ENCODE assay signal across 8 cellular contexts in genomic region chr11:58618215-58618614, GRCh38. TPM values are rescaled to one million over a fixed set of nuclear protein-coding genes. Genes with fewer than 3 reads are reported as not detected.
DNase-seq lines count a peak whose midpoint lies in the region; ATAC-seq and TF ChIP-seq lines count a peak whose summit lies in the region.
"Had no signal": no experiment of that assay in that cellular context is flagged by ENCODE, and none has a peak within 500 bp of the region (broad histone marks: within the 10 kb centered on the region; RNA-seq: fewer than 3 reads in every experiment).

No MANE protein-coding gene starts in this region.

- TF ChIP-seq CTCF in GM10248 (IDR thresholded peaks at IDR 0.05; ENCODE audit: control extremely low read depth, extremely low read depth, low read depth, missing control alignments) (peak; percentile 46), MM.1S (IDR thresholded peaks at IDR 0.05; ENCODE audit: low read length) (peak; percentile 17; the same call in 1 of the 2 replicates), dorsolateral prefrontal cortex (IDR thresholded peaks at IDR 0.05 in 54 of 56, conservative IDR thresholded peaks at IDR 0.05 in 2 of 56; ENCODE audit: low read depth in 1 of 56, partially characterized antibody in 56 of 56) (peak in 29 of 56 donors; percentile 7 to 57 (median 29)), osteoblast (IDR thresholded peaks at IDR 0.05; ENCODE audit: extremely low read depth, low read depth, low read length) (peak; percentile 17)

- H3K4me1 ChIP-seq in MM.1S (ENCODE audit: low read length) (peaks cover 32% of the 10 kb centered on the region), osteoblast (ENCODE audit: insufficient read depth, low read length) (peaks cover 38% of the 10 kb centered on the region)

- intact Hi-C loops in dorsolateral prefrontal cortex (cut with DNase I) = loop anchor here in 1 of 2 donors (5.0 kb wide), 1 partner anchor 41 kb away; the partner anchor contains the start of genes LPXN and ZFP91

- ATAC-seq in HG03280 (IDR thresholded peaks at IDR 0.05; ENCODE audit: unreplicated experiment) = no peak
- ATAC-seq in HG03159 (IDR thresholded peaks at IDR 0.05; ENCODE audit: unreplicated experiment) = no peak

- CTCF ChIA-PET in GM10248 (lab: Yijun Ruan, JAX) = interaction anchor here (0.6 to 2.3 kb wide), 11 partner anchors 8 to 65 kb away, joined by 3 to 10 read pairs (median 4); partner anchors contain the start of gene LPXN

- no peak overlapping the region for H3K9ac ChIP-seq in MM.1S (ENCODE audit: low read length)

- H3K9me2 ChIP-seq in MM.1S (replicated peaks; ENCODE audit: insufficient read depth, low read length) = no peaks in the 10 kb centered on the region

- H3K27me3 ChIP-seq in MM.1S (replicated peaks; ENCODE audit: insufficient read depth, low read length) (no peaks in the 10 kb centered on the region), dorsolateral prefrontal cortex (no peaks in the 10 kb centered on the region), osteoblast (ENCODE audit: insufficient read depth, low read length) (no peaks in the 10 kb centered on the region)

- H3K9me3 ChIP-seq in MM.1S (replicated peaks; ENCODE audit: insufficient read depth, low read length) = no peaks in the 10 kb centered on the region
- H3K9me3 ChIP-seq in osteoblast (ENCODE audit: low read depth, low read length) = no peaks in the 10 kb centered on the region

- H3K36me3 ChIP-seq in MM.1S (replicated peaks; ENCODE audit: insufficient read depth, low read length) = peaks cover 34% of the 10 kb centered on the region; the same call in 1 of the 2 replicates
- H3K36me3 ChIP-seq in osteoblast (ENCODE audit: insufficient read depth, low read length) = peaks cover 83% of the 10 kb centered on the region

- POLR2A ChIA-PET in GM10248 (lab: Yijun Ruan, JAX) = no interaction called here

- no peak overlapping the region for H3K4me2 ChIP-seq in MM.1S (ENCODE audit: low read depth, low read length)
- no peak overlapping the region for H3K4me2 ChIP-seq in osteoblast (ENCODE audit: insufficient read depth, low read length)

- H3F3A ChIP-seq in MM.1S (ENCODE audit: insufficient read depth, low read length) = peaks cover 23% of the 10 kb centered on the region

- H4K20me1 ChIP-seq in MM.1S (ENCODE audit: insufficient read depth, low read length) (no peaks in the 10 kb centered on the region), osteoblast (ENCODE audit: insufficient read depth, low read length) (no peaks in the 10 kb centered on the region)

- H3K4me3 ChIP-seq in MM.1S (ENCODE audit: low read length) = no peak overlapping the region
- no peak overlapping the region for H3K4me3 ChIP-seq in dorsolateral prefrontal cortex
- H3K4me3 ChIP-seq in osteoblast (ENCODE audit: insufficient read depth, low read length) = no peak overlapping the region

- DNase-seq in GM10248 (ENCODE audit: extremely low spot score) = no peak
- DNase-seq in MM.1S = no peak
- peak in 2 of 10 donors; percentile 39 to 46 for DNase-seq in dorsolateral prefrontal cortex
- DNase-seq in osteoblast (ENCODE audit: insufficient read length, low spot score, missing footprints) = no peak
- DNase-seq in RPMI8226 = no peak
- DNase-seq: foreskin melanocyte had no signal

- H3K79me2 ChIP-seq in MM.1S (ENCODE audit: low read length) = peaks cover 58% of the 10 kb centered on the region
- peaks cover 46% of the 10 kb centered on the region for H3K79me2 ChIP-seq in osteoblast (ENCODE audit: insufficient read depth, low read length)

- H2AFZ ChIP-seq in MM.1S (ENCODE audit: low read length) (no peak overlapping the region), osteoblast (ENCODE audit: low read length) (no peak overlapping the region)

- no peak overlapping the region for H3K27ac ChIP-seq in MM.1S (ENCODE audit: low read length)
- peak overlapping the region in 47 of 59 donors; percentile 2 to 84 (median 61) for H3K27ac ChIP-seq in dorsolateral prefrontal cortex
- H3K27ac ChIP-seq in osteoblast (ENCODE audit: low read depth, low read length) = no peak overlapping the region

RNA-seq across cellular contexts. Expression of gene CNTF, which starts 4.2 kb away (rescaled TPM):
- total RNA-seq in dorsolateral prefrontal cortex (100 to 1,000 TPM in 1 of 120 experiments, 1 to 10 TPM in 116, under 1 TPM in 2, not detected in 1; 0.87 to 298 (median 3.2) TPM), osteoblast (1.4 and 1.8 TPM in 2 replicates)

RNA-seq across cellular contexts. Expression of gene ZFP91, which starts 39.4 kb away (rescaled TPM):
- total RNA-seq in dorsolateral prefrontal cortex (10 to 100 TPM; 41.4 to 67.0 (median 53.2) TPM), osteoblast (61.2 and 62.5 TPM in 2 replicates)

RNA-seq across cellular contexts. Expression of gene LPXN, which starts 42.6 kb away (rescaled TPM):
- total RNA-seq in dorsolateral prefrontal cortex (10 to 100 TPM in 117 of 120 experiments, 1 to 10 TPM in 3; 8.8 to 21.0 (median 14.8) TPM), osteoblast (8.5 and 14.5 TPM in 2 replicates)

Comparison
In these comparisons a context has a peak if more than half of its experiments do, and no peak if none do; other contexts are left out.
1. H3K27ac ChIP-seq: peak in dorsolateral prefrontal cortex (47 of 59); none in MM.1S (single experiment) and osteoblast (single experiment).
2. Peak in every context shown above with its lines, with median percentiles within 50 percentile points of each other: CTCF ChIP-seq.